ENCODE assay signal across 27 cellular contexts in genomic region chr6:28291573-28291972, GRCh38. TPM values are rescaled to one million over a fixed set of nuclear protein-coding genes. Genes with fewer than 3 reads are reported as not detected.
"Had no signal": no experiment of that assay in that cellular context is flagged by ENCODE, and none has a peak within 500 bp of the region (broad histone marks: within the 10 kb centered on the region; RNA-seq: fewer than 3 reads in every experiment).

No MANE protein-coding gene starts in this region.

- H3K27me3 ChIP-seq: stomach, suprapubic skin, testis, thyroid gland, tibial artery, tibial nerve, transverse colon, upper lobe of left lung, upper lobe of right lung, uterus, vagina had no signal

- H3K4me1 ChIP-seq: stomach, suprapubic skin, testis, thyroid gland, tibial artery, tibial nerve, transverse colon, upper lobe of left lung, upper lobe of right lung, uterus, vagina had no signal

- FAIRE-seq: urothelium cell line had no signal

- H3K9me3 ChIP-seq: stomach, suprapubic skin, testis, thoracic aorta, thyroid gland, tibial artery, tibial nerve, transverse colon, upper lobe of left lung, upper lobe of right lung, uterus, vagina had no signal

- DNase-seq: stimulated activated CD4-positive, alpha-beta T cell treated with anti-CD3 and anti-CD28 coated beads, Interleukin-2, amount 100 ng/mL, for 48 hours; stimulated activated CD4-positive, alpha-beta T cell treated with anti-CD3 and anti-CD28 coated beads, Interleukin-4, amount 100 ng/mL, for 1 hour; stimulated activated CD4-positive, alpha-beta T cell treated with anti-CD3 and anti-CD28 coated beads, Interleukin-4, amount 100 ng/mL, for 24 hours; stimulated activated CD4-positive, alpha-beta T cell treated with anti-CD3 and anti-CD28 coated beads, Interleukin-4, amount 100 ng/mL, for 4 hours; stimulated activated CD8-positive, alpha-beta memory T cell treated with anti-CD3 and anti-CD28 coated beads, Interleukin-4, amount 100 ng/mL, for 48 hours; stimulated activated naive B cell treated with anti-CD40 and anti-IgM and Interleukin-4, amounts not matched to agents 10 μg/mL and 1 μg/mL and 100 μg/mL, for 72 hours; stimulated activated naive CD4-positive, alpha-beta T cell; stimulated activated naive CD4-positive, alpha-beta T cell treated with Interleukin-2 at 50 U/mL for 16 hours; stimulated activated naive CD8-positive, alpha-beta T cell treated with anti-CD3 and anti-CD28 coated beads, Interleukin-15, amount 100 ng/mL, for 72 hours; stimulated activated naive CD8-positive, alpha-beta T cell treated with anti-CD3 and anti-CD28 coated beads, Interleukin-15, Interleukin-2, amounts not matched to agents 100 U/mL and 50 U/mL, for 24 hours; stomach; substantia nigra; testis; thyroid gland; tibial artery; transverse colon; trophoblast cell; upper lobe of left lung; upper lobe of right lung; uterus had no signal

- H3K27ac ChIP-seq: stomach, suprapubic skin, testis, thoracic aorta, thyroid gland, tibial artery, tibial nerve, transverse colon, upper lobe of left lung, upper lobe of right lung, uterus, vagina had no signal

- ATAC-seq: stimulated activated effector memory CD8-positive, alpha-beta T cell treated with anti-CD3 and anti-CD28 coated beads, Interleukin-12 subunit alpha, Interleukin-12 subunit beta, amount 100 ng/mL, for 72 hours; stimulated activated memory B cell treated with anti-CD40 and anti-IgM and Interleukin-4, amounts not matched to agents 10 μg/mL and 1 μg/mL and 100 μg/mL, for 72 hours; stimulated activated naive B cell treated with anti-CD40 and anti-IgM and Interleukin-4, amounts not matched to agents 10 μg/mL and 1 μg/mL and 100 μg/mL, for 72 hours; stimulated activated naive CD8-positive, alpha-beta T cell treated with anti-CD3 and anti-CD28 coated beads, Interleukin-15, amount 100 ng/mL, for 72 hours; stimulated activated naive CD8-positive, alpha-beta T cell treated with anti-CD3 and anti-CD28 coated beads, Interleukin-15, Interleukin-2, amounts not matched to agents 100 U/mL and 50 U/mL, for 24 hours; upper lobe of right lung had no signal

- H3K4me3 ChIP-seq: stomach, suprapubic skin, testis, thoracic aorta, thyroid gland, tibial artery, tibial nerve, transverse colon, upper lobe of left lung, upper lobe of right lung, uterus, vagina had no signal

- H3K36me3 ChIP-seq: uterus had no signal

RNA-seq across cellular contexts. Expression of gene NKAPL, which starts 32.5 kb away (rescaled TPM):
- total RNA-seq: vagina had no signal
